ENCODE assay signal across 18 cellular contexts in the genomic region with DNA sequence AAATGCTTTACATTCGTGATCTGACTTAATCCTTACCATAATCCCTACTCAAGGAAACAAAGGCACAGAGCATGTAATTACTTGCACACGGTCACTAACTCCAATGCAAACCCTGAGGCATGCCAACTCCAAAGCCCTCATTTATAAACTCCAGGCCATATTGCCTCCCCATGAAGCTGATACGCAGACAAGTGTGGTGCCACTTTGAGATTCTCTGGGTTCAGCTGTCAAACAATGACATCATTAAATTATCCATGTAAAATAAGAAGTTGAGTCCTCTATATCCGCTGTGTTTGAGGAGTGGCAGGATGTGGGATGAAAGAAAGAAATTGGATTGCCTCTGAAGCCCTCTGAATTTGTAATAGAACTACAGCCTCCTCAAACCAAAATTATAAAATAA.
"Had no signal": no experiment of that assay in that cellular context is flagged by ENCODE, and none has a peak within 500 bp of the region (broad histone marks: within the 10 kb centered on the region; RNA-seq: fewer than 3 reads in every experiment).

No MANE protein-coding gene starts in this region.

- DNase-seq: cortex of kidney; dorsolateral prefrontal cortex; effector CD8-positive, alpha-beta T cell; heart left ventricle; hippocampal formation; left colon; mammary epithelial cell; mucosa of descending colon; natural killer cell; posterior cingulate gyrus; sigmoid colon; small intestine; stimulated activated CD4-positive, alpha-beta T cell treated with anti-CD3 and anti-CD28 coated beads, Interleukin-12 subunit alpha, Interleukin-12 subunit beta, amount 100 ng/mL, for 4 hours; stimulated activated naive CD4-positive, alpha-beta T cell; upper lobe of left lung had no signal

- FAIRE-seq: frontal cortex, small intestine had no signal

- H3K4me1 ChIP-seq: heart left ventricle, sigmoid colon, upper lobe of left lung, vagina had no signal

- H3K9me3 ChIP-seq: heart left ventricle, mucosa of descending colon, sigmoid colon, upper lobe of left lung, vagina had no signal

- H3K4me3 ChIP-seq: dorsolateral prefrontal cortex, heart left ventricle, mucosa of descending colon, sigmoid colon, upper lobe of left lung, vagina had no signal

- H3K27me3 ChIP-seq: dorsolateral prefrontal cortex, heart left ventricle, sigmoid colon, upper lobe of left lung, vagina had no signal

- H3K36me3 ChIP-seq: heart left ventricle, sigmoid colon, upper lobe of left lung, vagina had no signal

- H3K27ac ChIP-seq: heart left ventricle, sigmoid colon, upper lobe of left lung, vagina had no signal

- ATAC-seq: esophagus mucosa, heart left ventricle, left colon, mucosa of descending colon, natural killer cell had no signal
